ENCODE assay signal across 9 cellular contexts in genomic region chr9:131747352-131747751, GRCh38. TPM values are rescaled to one million over a fixed set of nuclear protein-coding genes. Genes with fewer than 3 reads are reported as not detected.
DNase-seq lines count a peak whose midpoint lies in the region; ATAC-seq and TF ChIP-seq lines count a peak whose summit lies in the region.
"Had no signal": no experiment of that assay in that cellular context is flagged by ENCODE, and none has a peak within 500 bp of the region (broad histone marks: within the 10 kb centered on the region; RNA-seq: fewer than 3 reads in every experiment).

No MANE protein-coding gene starts in this region.

- TF ChIP-seq POLR2A in heart left ventricle (IDR thresholded peaks at IDR 0.05) = no peak

- TF ChIP-seq CTCF in WTC11 (IDR thresholded peaks at IDR 0.05) (0 out of 2 replicates have a peak, but pooled peaks have one; percentile 22), heart left ventricle (IDR thresholded peaks at IDR 0.05) (peak; percentile 48 to 70 (median 60))

- H3K9me3 ChIP-seq in heart left ventricle = no peaks in the 10 kb centered on the region

- no peak overlapping the region for H3K4me3 ChIP-seq in heart left ventricle

- ATAC-seq in WTC11 (no peak; the same call in 1 of the 2 replicates), heart left ventricle (peak in 3 of 4 donors; percentile 42 to 55 (median 45)), GM18861 (IDR thresholded peaks at IDR 0.05; ENCODE audit: unreplicated experiment) (no peak), HG02981 (IDR thresholded peaks at IDR 0.05; ENCODE audit: unreplicated experiment) (no peak)
- peak; percentile 66 to 72 for ATAC-seq in stimulated activated naive B cell treated with anti-CD40 and anti-IgM and Interleukin-4, amounts not matched to agents 10 μg/mL and 1 μg/mL and 100 μg/mL, for 72 hours (replicated peaks)

- H3K4me1 ChIP-seq in heart left ventricle = peaks cover 0 to 19% (median 1%) of the 10 kb centered on the region in 12 donors

- POLR2A ChIA-PET in WTC11 (lab: Charles Lee) = no interaction called here

- intact Hi-C loops in heart left ventricle (cut with DNase I) = loop anchor here (2.0 to 10.0 kb wide), 9 partner anchors 213 to 400 kb away; partner anchors contain the start of genes POMT1 (in 2 of the 10) and UCK1 (in 1 of the 10)

- peaks cover 13% of the 10 kb centered on the region for H3K9me3 Mint-ChIP-seq in WTC11
- H3K9me3 Mint-ChIP-seq in stimulated activated naive B cell treated with anti-CD40 and anti-IgM and Interleukin-4, amounts not matched to agents 10 μg/mL and 1 μg/mL and 100 μg/mL, for 72 hours = no peaks in the 10 kb centered on the region
- H3K9me3 Mint-ChIP-seq: activated naive CD8-positive, alpha-beta T cell treated with anti-CD3 and anti-CD28 coated beads, Interleukin-2, amount 10 ng/mL, durations not matched to agents 7 days and 5 days had no signal

- no peak overlapping the region for H3K4me3 Mint-ChIP-seq in WTC11
- H3K4me3 Mint-ChIP-seq in stimulated activated naive B cell treated with anti-CD40 and anti-IgM and Interleukin-4, amounts not matched to agents 10 μg/mL and 1 μg/mL and 100 μg/mL, for 72 hours = no peak overlapping the region
- H3K4me3 Mint-ChIP-seq: activated naive CD8-positive, alpha-beta T cell treated with anti-CD3 and anti-CD28 coated beads, Interleukin-2, amount 10 ng/mL, durations not matched to agents 7 days and 5 days had no signal

- no peak overlapping the region for H3K27ac Mint-ChIP-seq in WTC11
- no peak overlapping the region for H3K27ac Mint-ChIP-seq in stimulated activated naive B cell treated with anti-CD40 and anti-IgM and Interleukin-4, amounts not matched to agents 10 μg/mL and 1 μg/mL and 100 μg/mL, for 72 hours
- H3K27ac Mint-ChIP-seq: activated naive CD8-positive, alpha-beta T cell treated with anti-CD3 and anti-CD28 coated beads, Interleukin-2, amount 10 ng/mL, durations not matched to agents 7 days and 5 days had no signal

- no peaks in the 10 kb centered on the region for H3K36me3 Mint-ChIP-seq in WTC11
- H3K36me3 Mint-ChIP-seq in stimulated activated naive B cell treated with anti-CD40 and anti-IgM and Interleukin-4, amounts not matched to agents 10 μg/mL and 1 μg/mL and 100 μg/mL, for 72 hours = no peaks in the 10 kb centered on the region
- H3K36me3 Mint-ChIP-seq: activated naive CD8-positive, alpha-beta T cell treated with anti-CD3 and anti-CD28 coated beads, Interleukin-2, amount 10 ng/mL, durations not matched to agents 7 days and 5 days had no signal

- no peaks in the 10 kb centered on the region for H3K36me3 ChIP-seq in heart left ventricle

- peaks cover 3% of the 10 kb centered on the region; the same call in 1 of the 2 replicates for H3K27me3 Mint-ChIP-seq in WTC11 (ENCODE audit: low read depth)
- H3K27me3 Mint-ChIP-seq in stimulated activated naive B cell treated with anti-CD40 and anti-IgM and Interleukin-4, amounts not matched to agents 10 μg/mL and 1 μg/mL and 100 μg/mL, for 72 hours = peaks cover 0 to 3% of the 10 kb centered on the region in 2 donors

- CTCF ChIA-PET in WTC11 (lab: Charles Lee) = interaction anchor here (1.1 kb wide), 1 partner anchor 156 kb away, joined by 6 read pairs; no protein-coding TSS in a partner anchor

- H3K27me3 ChIP-seq in heart left ventricle = no peaks in the 10 kb centered on the region

- peak; percentile 34 for DNase-seq in activated naive CD4-positive, alpha-beta T cell treated with Interleukin-2 at 50 U/mL for 16 hours
- DNase-seq in activated naive CD4-positive, alpha-beta T cell (lab: John Stamatoyannopoulos, UW) = no peak
- DNase-seq in NCI-H146 treated with DMSO at 0.1 percent for 48 hours (lab: John Stamatoyannopoulos, UW; ENCODE audit: unreplicated experiment) (peak; percentile 18), WTC11 (ENCODE audit: low spot score) (no peak), heart left ventricle (no peak)
- DNase-seq in stimulated activated naive B cell treated with anti-CD40 and anti-IgM and Interleukin-4, amounts not matched to agents 10 μg/mL and 1 μg/mL and 100 μg/mL, for 72 hours = no peak
- DNase-seq: activated naive CD8-positive, alpha-beta T cell treated with anti-CD3 and anti-CD28 coated beads, Interleukin-2, amount 10 ng/mL, durations not matched to agents 7 days and 5 days had no signal

- no peaks in the 10 kb centered on the region for H3K4me1 Mint-ChIP-seq in WTC11
- H3K4me1 Mint-ChIP-seq in stimulated activated naive B cell treated with anti-CD40 and anti-IgM and Interleukin-4, amounts not matched to agents 10 μg/mL and 1 μg/mL and 100 μg/mL, for 72 hours = peaks cover 19 to 26% of the 10 kb centered on the region in 2 donors

- H3K27ac ChIP-seq in heart left ventricle = no peak overlapping the region

- 28 to 37% (median 31%) methylated on average over 5 of the region's 5 CpGs for WGBS in heart left ventricle, 4 donors

TF ChIP-seq in WTC11, 78 proteins besides CTCF, POLR2A, EP300 and RAD21:
- TF ChIP-seq NFATC4 (CRISPR knock-in tag; IDR thresholded peaks at IDR 0.05) = no peak
- TF ChIP-seq ESRRA (CRISPR knock-in tag; IDR thresholded peaks at IDR 0.05; ENCODE audit: borderline replicate concordance) = no peak
- no peak for TF ChIP-seq NR3C1 (CRISPR knock-in tag; conservative IDR thresholded peaks at IDR 0.05; ENCODE audit: low read depth)
- TF ChIP-seq RELA (CRISPR knock-in tag; IDR thresholded peaks at IDR 0.05; ENCODE audit: borderline replicate concordance) = no peak
- TF ChIP-seq IRF2 (CRISPR knock-in tag; IDR thresholded peaks at IDR 0.05; ENCODE audit: borderline replicate concordance, low read depth) = no peak
- no peak for TF ChIP-seq ETV6 (CRISPR knock-in tag; IDR thresholded peaks at IDR 0.05)
- no peak for TF ChIP-seq ZNF263 (CRISPR knock-in tag; IDR thresholded peaks at IDR 0.05; ENCODE audit: low read depth)
- no peak for TF ChIP-seq PREB (CRISPR knock-in tag; IDR thresholded peaks at IDR 0.05; ENCODE audit: borderline replicate concordance)
- no peak for TF ChIP-seq ZNF281 (CRISPR knock-in tag; IDR thresholded peaks at IDR 0.05)
- TF ChIP-seq RORB (CRISPR knock-in tag; IDR thresholded peaks at IDR 0.05) = no peak

RNA-seq across cellular contexts. Expression of gene RAPGEF1, which starts 7.5 kb away (rescaled TPM):
- total RNA-seq in WTC11 (2021) (57.9 to 66.2 TPM (median 65.7 TPM) in 3 replicates), heart left ventricle (100 to 1,000 TPM in 7 of 9 donors, 10 to 100 TPM in 2; 81.9 to 161 (median 116) TPM)
- polyA plus RNA-seq in heart left ventricle = 100 to 1,000 TPM in 1 of 2 donors, 10 to 100 TPM in 1; 50.6 to 114 TPM

Comparison
In these comparisons a context has a peak if more than half of its experiments do, and no peak if none do; other contexts are left out.
1. DNase-seq: peak in activated naive CD4-positive, alpha-beta T cell treated with Interleukin-2 at 50 U/mL for 16 hours (single experiment) and NCI-H146 treated with DMSO at 0.1 percent for 48 hours (single experiment); none in activated naive CD4-positive, alpha-beta T cell (0 of 4), WTC11 (single experiment), heart left ventricle (0 of 5) and stimulated activated naive B cell treated with anti-CD40 and anti-IgM and Interleukin-4, amounts not matched to agents 10 μg/mL and 1 μg/mL and 100 μg/mL, for 72 hours (single experiment).
2. ATAC-seq: peak in heart left ventricle (3 of 4) and stimulated activated naive B cell treated with anti-CD40 and anti-IgM and Interleukin-4, amounts not matched to agents 10 μg/mL and 1 μg/mL and 100 μg/mL, for 72 hours (2 of 2); none in WTC11 (single experiment), GM18861 (single experiment) and HG02981 (single experiment).